Comparison of ENCODE assay signal across 9 cellular contexts in the genomic region with DNA sequence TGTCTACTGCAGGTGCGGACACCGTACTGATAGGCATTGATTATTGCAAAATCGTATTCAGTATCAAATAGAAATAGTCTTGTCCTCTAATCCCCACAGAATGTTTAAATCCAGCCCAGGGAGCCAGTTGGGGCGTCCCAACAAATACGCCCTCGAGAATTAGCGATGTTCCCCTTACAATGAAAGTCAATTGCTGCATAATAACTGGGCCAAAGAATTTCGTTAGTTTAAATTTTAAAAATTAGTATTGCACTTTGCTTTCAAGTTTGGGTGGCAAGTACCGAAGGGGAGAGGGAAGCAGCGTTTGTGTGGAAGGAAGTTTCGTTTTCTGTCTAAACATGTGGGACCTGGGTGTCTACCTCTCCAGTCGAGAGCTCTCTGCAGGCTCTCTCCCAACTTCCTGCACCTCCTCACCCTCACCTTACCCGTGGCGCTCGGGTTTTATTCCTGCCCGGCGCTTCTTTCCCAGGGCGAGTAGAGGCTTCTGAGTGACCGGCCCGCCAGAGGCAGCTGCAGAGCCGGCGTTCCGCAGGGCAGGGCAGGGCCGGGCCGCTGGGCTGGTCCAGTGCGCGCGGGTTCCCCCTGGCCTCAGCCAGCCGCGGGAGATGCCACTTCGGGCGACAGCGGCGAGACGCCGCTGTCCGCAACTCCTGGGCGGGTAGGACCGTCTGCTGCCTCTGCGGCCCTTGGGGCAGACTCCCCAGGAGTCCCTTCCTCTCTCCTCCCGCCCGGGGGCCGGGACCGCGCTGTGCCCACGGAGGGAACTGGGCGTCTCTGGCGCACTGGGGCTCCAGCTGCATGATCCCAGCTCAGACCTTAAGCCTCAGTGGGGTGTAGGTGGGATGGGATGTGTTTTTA. TPM values are rescaled to one million over a fixed set of nuclear protein-coding genes. Genes with fewer than 3 reads are reported as not detected.
A peak's percentile ranks its signal among the peaks of the same experiment; 100 is the strongest.
DNase-seq lines count a peak whose midpoint lies in the region; ATAC-seq, FAIRE-seq and TF ChIP-seq lines count a peak whose summit lies in the region.
"Had no signal": no experiment of that assay in that cellular context is flagged by ENCODE, and none has a peak within 500 bp of the region (broad histone marks: within the 10 kb centered on the region; RNA-seq: fewer than 3 reads in every experiment).

No MANE protein-coding gene starts in this region.

- peak overlapping the region; percentile 57 to 70 (median 66) for H3K4me3 ChIP-seq in esophagus muscularis mucosa
- H3K4me3 ChIP-seq in pancreas, result peak overlapping the region in 3 of 4 donors; percentile 12 to 53 (median 41)

- H3K4me1 ChIP-seq in esophagus muscularis mucosa (peaks cover 43 to 70% (median 64%) of the 10 kb centered on the region in 4 donors), pancreas (peaks cover 5 to 17% (median 7%) of the 10 kb centered on the region in 3 donors)

- TF ChIP-seq CTCF in esophagus muscularis mucosa (IDR thresholded peaks at IDR 0.05) (no peak), pancreas (IDR thresholded peaks at IDR 0.05) (no peak)

- H3K27ac ChIP-seq in esophagus muscularis mucosa (replicated peaks in 1 of 4) (no peak overlapping the region), pancreas (no peak overlapping the region)
- H3K27ac ChIP-seq: neutrophil had no signal

- no peak for TF ChIP-seq EP300 in esophagus muscularis mucosa (IDR thresholded peaks at IDR 0.05)

- H3K27me3 ChIP-seq in esophagus muscularis mucosa (peaks cover 5 to 95% (median 64%) of the 10 kb centered on the region in 4 donors), pancreas (peaks cover 0 to 35% (median 12%) of the 10 kb centered on the region in 4 donors)

- WGBS in esophagus muscularis mucosa, result 15% methylated on average over 32 of the region's 48 CpGs
- 3% methylated on average over 47 to 48 of the region's 48 CpGs for WGBS in pancreas, 2 donors

- H3K36me3 ChIP-seq in esophagus muscularis mucosa (no peaks in the 10 kb centered on the region), pancreas (no peaks in the 10 kb centered on the region)
- H3K36me3 ChIP-seq: neutrophil had no signal

- no peak for FAIRE-seq in pancreas (lab: Jason Lieb, UNC)

- TF ChIP-seq POLR2A in esophagus muscularis mucosa (IDR thresholded peaks at IDR 0.05; ENCODE audit: low read depth), result no peak

- DNase-seq in ELF-1 (ENCODE audit: low read depth, low spot score), result peak; percentile 79
- peak; percentile 63 for DNase-seq in RPMI7951 (ENCODE audit: low read depth)
- no peak for DNase-seq in esophagus muscularis mucosa (ENCODE audit: extremely low spot score)
- DNase-seq in pancreas, result peak in 4 of 6 donors; percentile 21 to 70 (median 46)
- DNase-seq in central memory CD4-positive, alpha-beta T cell, result no peak
- DNase-seq in stimulated activated CD4-positive, alpha-beta T cell treated with anti-CD3 and anti-CD28 coated beads, Interleukin-4, amount 100 ng/mL, for 1 hour, result no peak
- DNase-seq in NK-92 (lab: John Stamatoyannopoulos, UW; ENCODE audit: unreplicated experiment), result no peak

- H3K9me3 ChIP-seq in esophagus muscularis mucosa (no peaks in the 10 kb centered on the region), pancreas (no peaks in the 10 kb centered on the region)
- H3K9me3 ChIP-seq: neutrophil had no signal

- intact Hi-C loops in esophagus muscularis mucosa (cut with DNase I), result no loop called here
- intact Hi-C loops in pancreas (cut with DNase I), result no loop called here

- ATAC-seq in pancreas, result peak; percentile 46 to 55 (median 48)
- no peak for ATAC-seq in GM19395 (IDR thresholded peaks at IDR 0.05; ENCODE audit: unreplicated experiment)

RNA-seq across cellular contexts. Expression of a gene that starts 0.9 kb away (rescaled TPM):
- 104 and 106 TPM in 2 replicates for total RNA-seq in RPMI7951 (2014; rRNA removed; shearing (Covaris generic))
- total RNA-seq in esophagus muscularis mucosa (1 to 10 TPM; 1.9 to 3.4 (median 2.4) TPM), pancreas (1 to 10 TPM in 2 of 6 donors, under 1 TPM in 4; 0.42 to 1.6 (median 0.58) TPM)
- under 1 TPM; 0.19 to 0.49 TPM for polyA plus RNA-seq in pancreas

Comparison
In these comparisons a context has a peak if more than half of its experiments do, and no peak if none do; other contexts are left out.
1. DNase-seq: peak in ELF-1 (single experiment), RPMI7951 (single experiment) and pancreas (4 of 6); none in esophagus muscularis mucosa (single experiment), central memory CD4-positive, alpha-beta T cell (single experiment), stimulated activated CD4-positive, alpha-beta T cell treated with anti-CD3 and anti-CD28 coated beads, Interleukin-4, amount 100 ng/mL, for 1 hour (single experiment) and NK-92 (single experiment).
2. RNA of a gene that starts 0.9 kb away (total RNA-seq): 104 to 106 TPM in RPMI7951; 1.9 to 3.4 TPM in esophagus muscularis mucosa and 0.42 to 1.6 TPM in pancreas; every median in the first group is over 10 times any median in the second.